Comparison of ENCODE assay signal across 24 cellular contexts in the genomic region with DNA sequence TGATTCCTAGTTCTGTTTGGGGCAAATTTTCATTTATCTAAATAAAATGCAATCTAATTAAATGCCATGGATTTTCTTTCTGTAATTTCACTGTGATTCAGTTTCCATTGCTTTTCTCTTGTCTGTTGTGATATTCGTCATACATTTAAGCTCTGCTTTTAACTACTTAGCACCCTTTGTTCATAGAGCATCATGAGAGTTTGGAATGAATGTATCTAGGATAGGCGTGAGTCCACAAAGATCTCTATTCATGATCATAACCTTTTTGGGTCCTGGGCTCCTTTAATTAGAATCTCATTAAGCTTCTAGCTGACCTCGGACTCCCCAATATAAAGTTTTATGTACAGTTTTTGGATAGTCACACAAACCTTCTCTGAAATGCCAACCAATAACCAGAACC.
"Had no signal": no experiment of that assay in that cellular context is flagged by ENCODE, and none has a peak within 500 bp of the region (broad histone marks: within the 10 kb centered on the region; RNA-seq: fewer than 3 reads in every experiment).

No MANE protein-coding gene starts in this region.

- H3K4me1 ChIP-seq: gastrocnemius medialis, prostate gland, right atrium auricular region, testis, vagina had no signal

- H3K9me3 Mint-ChIP-seq: memory B cell; naive B cell; natural killer cell treated with Interleukin-12 subunit alpha and Interleukin-12 subunit beta and Interleukin-15 and Interleukin-18, amount 100 ng/mL, for 72 hours; stimulated activated effector memory CD8-positive, alpha-beta T cell treated with anti-CD3 and anti-CD28 coated beads, Interleukin-12 subunit alpha, Interleukin-12 subunit beta, amount 100 ng/mL, for 72 hours had no signal

- H3K4me1 Mint-ChIP-seq: memory B cell; naive B cell; stimulated activated effector memory CD8-positive, alpha-beta T cell treated with anti-CD3 and anti-CD28 coated beads, Interleukin-12 subunit alpha, Interleukin-12 subunit beta, amount 100 ng/mL, for 72 hours had no signal

- ATAC-seq: gastrocnemius medialis; left lobe of liver; mucosa of descending colon; natural killer cell treated with Interleukin-12 subunit alpha and Interleukin-12 subunit beta and Interleukin-15 and Interleukin-18, amount 100 ng/mL, for 72 hours; sciatic nerve; stimulated activated effector memory CD8-positive, alpha-beta T cell treated with anti-CD3 and anti-CD28 coated beads, Interleukin-12 subunit alpha, Interleukin-12 subunit beta, amount 100 ng/mL, for 72 hours; stimulated activated naive CD8-positive, alpha-beta T cell treated with anti-CD3 and anti-CD28 coated beads, Interleukin-15, Interleukin-2, amounts not matched to agents 100 U/mL and 50 U/mL, for 24 hours had no signal

- DNase-seq: dorsolateral prefrontal cortex; effector CD4-positive, alpha-beta T cell; gastrocnemius medialis; head of caudate nucleus; kidney; mucosa of descending colon; naive B cell; nucleus accumbens; stimulated activated CD4-positive, alpha-beta T cell treated with anti-CD3 and anti-CD28 coated beads, Interleukin-2, amount 100 ng/mL, for 24 hours; stimulated activated CD4-positive, alpha-beta T cell treated with anti-CD3 and anti-CD28 coated beads, Interleukin-4, amount 100 ng/mL, for 24 hours; stimulated activated naive CD8-positive, alpha-beta T cell treated with anti-CD3 and anti-CD28 coated beads, Interleukin-15, Interleukin-2, amounts not matched to agents 100 U/mL and 50 U/mL, for 24 hours; substantia nigra; testis; tibial artery had no signal

- H3K4me3 ChIP-seq: coronary artery, dorsolateral prefrontal cortex, gastrocnemius medialis, lung, mucosa of descending colon, prostate gland, right atrium auricular region, testis, tibial artery, vagina had no signal

- H3K36me3 ChIP-seq: prostate gland had no signal

- H3K27me3 ChIP-seq: dorsolateral prefrontal cortex, gastrocnemius medialis, right atrium auricular region, testis, tibial artery, vagina had no signal

- H3K27ac Mint-ChIP-seq: memory B cell; naive B cell; natural killer cell treated with Interleukin-12 subunit alpha and Interleukin-12 subunit beta and Interleukin-15 and Interleukin-18, amount 100 ng/mL, for 72 hours; stimulated activated effector memory CD8-positive, alpha-beta T cell treated with anti-CD3 and anti-CD28 coated beads, Interleukin-12 subunit alpha, Interleukin-12 subunit beta, amount 100 ng/mL, for 72 hours had no signal

- H3K9me3 ChIP-seq: gastrocnemius medialis, mucosa of descending colon, prostate gland, right atrium auricular region, testis, tibial artery, vagina had no signal

- H3K4me3 Mint-ChIP-seq: memory B cell; naive B cell; natural killer cell treated with Interleukin-12 subunit alpha and Interleukin-12 subunit beta and Interleukin-15 and Interleukin-18, amount 100 ng/mL, for 72 hours; stimulated activated effector memory CD8-positive, alpha-beta T cell treated with anti-CD3 and anti-CD28 coated beads, Interleukin-12 subunit alpha, Interleukin-12 subunit beta, amount 100 ng/mL, for 72 hours had no signal

- H3K27me3 Mint-ChIP-seq: memory B cell; naive B cell; natural killer cell treated with Interleukin-12 subunit alpha and Interleukin-12 subunit beta and Interleukin-15 and Interleukin-18, amount 100 ng/mL, for 72 hours had no signal

- H3K27ac ChIP-seq: coronary artery, dorsolateral prefrontal cortex, gastrocnemius medialis, prostate gland, right atrium auricular region, testis, tibial artery, vagina had no signal
